In the genomic region with DNA sequence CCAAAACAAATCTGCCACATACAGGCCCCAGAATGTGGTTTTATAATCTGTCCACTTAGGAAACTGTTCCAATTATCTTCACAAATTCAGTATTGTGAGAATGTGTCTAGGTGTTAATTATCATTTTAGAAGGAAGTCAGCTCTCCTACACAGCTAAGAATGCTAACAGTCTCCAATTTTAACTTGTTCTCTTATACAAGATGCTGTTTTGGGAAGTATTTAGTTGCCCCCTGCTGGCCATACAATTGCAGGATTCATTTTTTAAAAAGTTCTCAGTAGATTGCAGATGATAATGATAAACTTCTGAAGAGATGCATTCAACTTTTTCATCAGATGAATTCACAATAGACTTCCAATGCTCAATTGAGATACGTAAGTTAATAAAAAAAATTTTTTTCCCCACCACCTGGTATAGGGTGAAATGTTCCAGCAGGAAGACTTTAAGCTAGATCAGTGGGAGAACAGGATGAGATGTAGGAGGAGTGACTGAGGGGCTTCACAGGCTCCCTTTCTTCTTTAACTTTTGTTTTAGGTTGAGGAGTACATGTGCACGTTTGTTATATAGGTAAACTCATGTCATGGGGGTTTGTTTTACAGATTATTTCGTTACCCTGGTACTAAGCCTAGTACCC, we compare ENCODE assay signal across 8 cellular contexts. TPM values are rescaled to one million over a fixed set of nuclear protein-coding genes. Genes with fewer than 3 reads are reported as not detected.
DNase-seq lines count a peak whose midpoint lies in the region; ATAC-seq and TF ChIP-seq lines count a peak whose summit lies in the region.

No MANE protein-coding gene starts in this region.

- H3K9me3 ChIP-seq in mesenchymal stem cell (ENCODE audit: control insufficient read depth, low read length) (no peaks in the 10 kb centered on the region), uterus (no peaks in the 10 kb centered on the region)

- H3K14ac ChIP-seq in mesenchymal stem cell (ENCODE audit: low read length in 2 of 2), result no peak overlapping the region

- no peaks in the 10 kb centered on the region for H3K36me3 Mint-ChIP-seq in chondrocyte (ENCODE audit: low read depth)

- no peak overlapping the region for H3K4me3 Mint-ChIP-seq in chondrocyte (ENCODE audit: unreplicated experiment)

- H3K4me1 ChIP-seq in mesenchymal stem cell (ENCODE audit: control insufficient read depth, insufficient read depth, low read depth, low read length) (no peaks in the 10 kb centered on the region), uterus (no peaks in the 10 kb centered on the region)

- no peaks in the 10 kb centered on the region for H3K79me1 ChIP-seq in mesenchymal stem cell (replicated peaks; ENCODE audit: low read length, poor library complexity, severe bottlenecking)

- no peak overlapping the region for H2BK15ac ChIP-seq in mesenchymal stem cell (ENCODE audit: low read depth, poor library complexity, severe bottlenecking)

- no peak overlapping the region for H2BK12ac ChIP-seq in mesenchymal stem cell (ENCODE audit: low read length in 2 of 2)

- no peak overlapping the region for H2BK5ac ChIP-seq in mesenchymal stem cell (ENCODE audit: low read depth, low read length, poor library complexity, severe bottlenecking)

- H3K9me3 Mint-ChIP-seq in chondrocyte (ENCODE audit: low read depth), result no peaks in the 10 kb centered on the region

- TF ChIP-seq POLR2A in uterus (IDR thresholded peaks at IDR 0.05), result no peak

- H4K91ac ChIP-seq in mesenchymal stem cell (ENCODE audit: low read length), result no peak overlapping the region

- no peak overlapping the region for H2AFZ ChIP-seq in mesenchymal stem cell (ENCODE audit: low read depth, low read length)

- no peak overlapping the region for H3K27ac Mint-ChIP-seq in chondrocyte (ENCODE audit: unreplicated experiment)

- H3K36me3 ChIP-seq in mesenchymal stem cell (ENCODE audit: control insufficient read depth in 1 of 2, insufficient read depth in 2 of 2, low read depth in 1 of 2, low read length in 2 of 2) (no peaks in the 10 kb centered on the region), uterus (no peaks in the 10 kb centered on the region)

- TF ChIP-seq CTCF in GM12873 (IDR thresholded peaks at IDR 0.05; ENCODE audit: insufficient read depth, low read depth, low read length, missing control alignments) (peak; percentile 54), HL-60 (IDR thresholded peaks at IDR 0.05; ENCODE audit: insufficient read depth, low read length) (peak; percentile 27), chondrocyte (IDR thresholded peaks at IDR 0.05) (peak; percentile 93), uterus (IDR thresholded peaks at IDR 0.05) (peak; percentile 49 to 57 (median 54))

- no peak overlapping the region for H4K8ac ChIP-seq in mesenchymal stem cell (ENCODE audit: low read length)

- no peak overlapping the region for H3K23ac ChIP-seq in mesenchymal stem cell (ENCODE audit: low read length in 2 of 2)

- H3K27me3 Mint-ChIP-seq in chondrocyte (ENCODE audit: low read depth), result no peaks in the 10 kb centered on the region

- no peak overlapping the region for H3K27ac ChIP-seq in HL-60 (replicated peaks)
- no peak overlapping the region for H3K27ac ChIP-seq in mesenchymal stem cell (ENCODE audit: low read length, poor library complexity, severe bottlenecking)
- peak overlapping the region in 1 of 2 donors; percentile 23 for H3K27ac ChIP-seq in uterus

- no peak overlapping the region for H3K18ac ChIP-seq in mesenchymal stem cell (ENCODE audit: low read depth in 1 of 2, low read length in 2 of 2)

- H3K4ac ChIP-seq in mesenchymal stem cell (ENCODE audit: low read depth in 1 of 2, low read length in 2 of 2), result no peak overlapping the region

- no peak overlapping the region for H2AK5ac ChIP-seq in mesenchymal stem cell (ENCODE audit: low read length, severe bottlenecking)

- no peak overlapping the region for H3K4me3 ChIP-seq in HL-60 (replicated peaks; ENCODE audit: insufficient read depth, low read length)
- no peak overlapping the region for H3K4me3 ChIP-seq in mesenchymal stem cell (ENCODE audit: insufficient read depth in 1 of 2, low read depth in 1 of 2, low read length in 2 of 2)
- H3K4me3 ChIP-seq in uterus, result no peak overlapping the region

- H2BK120ac ChIP-seq in mesenchymal stem cell (ENCODE audit: low read depth, low read length), result no peak overlapping the region

- H3K4me2 ChIP-seq in mesenchymal stem cell (ENCODE audit: low read length, poor library complexity, severe bottlenecking), result no peak overlapping the region

- ATAC-seq in HG02840 (IDR thresholded peaks at IDR 0.05; ENCODE audit: low FRiP score, unreplicated experiment), result no peak

- DNase-seq in AG20443 (ENCODE audit: low spot score), result peak; percentile 18
- DNase-seq in HL-60 (ENCODE audit: low read depth in 1 of 2, low spot score in 1 of 2), result peak in 1 of 2 experiments; percentile 59
- peak; percentile 7 for DNase-seq in SHP77 treated with DMSO at 0.1 percent for 48 hours (lab: John Stamatoyannopoulos, UW)
- DNase-seq in chondrocyte (ENCODE audit: low spot score), result no peak
- DNase-seq in mesenchymal stem cell, result peak; percentile 53
- DNase-seq in uterus, result peak in 1 of 2 donors; percentile 35

- WGBS in mesenchymal stem cell, result no CpG with 5 or more reads among the region's 3 CpGs

- intact Hi-C loops in uterus (cut with DNase I; ENCODE audit: low total_unique reads), result no loop called here

- peaks cover 25% of the 10 kb centered on the region for H3K4me1 Mint-ChIP-seq in chondrocyte (ENCODE audit: low read depth)

- peak overlapping the region; percentile 67 for H3K9ac ChIP-seq in mesenchymal stem cell (ENCODE audit: low read length)

- H3K27me3 ChIP-seq in HL-60 (ENCODE audit: insufficient read depth, poor library complexity, severe bottlenecking), result no peaks in the 10 kb centered on the region
- H3K27me3 ChIP-seq in mesenchymal stem cell (ENCODE audit: control insufficient read depth in 1 of 2, insufficient read depth in 1 of 2, low read length in 2 of 2), result no peaks in the 10 kb centered on the region
- no peaks in the 10 kb centered on the region for H3K27me3 ChIP-seq in uterus

RNA-seq across cellular contexts. Expression of a gene that starts 27.3 kb away (rescaled TPM):
- 94.2 to 105 TPM (median 95.3 TPM) in 3 replicates for total RNA-seq in chondrocyte
- polyA plus RNA-seq in mesenchymal stem cell (2013, experiment 1 of 2), result 38.2 TPM
- 37.6 TPM for polyA plus RNA-seq in mesenchymal stem cell (2013, experiment 2 of 2)
- total RNA-seq in uterus, result 100 to 1,000 TPM in 1 of 4 donors, 10 to 100 TPM in 3; 22.0 to 131 (median 69.3) TPM

Comparison
In these comparisons a context has a peak if more than half of its experiments do, and no peak if none do; other contexts are left out.
1. CTCF ChIP-seq: peak in every context shown above with its lines; median percentile 93 in chondrocyte; 54 in GM12873; 54 in uterus; 27 in HL-60.